Comparison of ENCODE assay signal across 20 cellular contexts in the genomic region with DNA sequence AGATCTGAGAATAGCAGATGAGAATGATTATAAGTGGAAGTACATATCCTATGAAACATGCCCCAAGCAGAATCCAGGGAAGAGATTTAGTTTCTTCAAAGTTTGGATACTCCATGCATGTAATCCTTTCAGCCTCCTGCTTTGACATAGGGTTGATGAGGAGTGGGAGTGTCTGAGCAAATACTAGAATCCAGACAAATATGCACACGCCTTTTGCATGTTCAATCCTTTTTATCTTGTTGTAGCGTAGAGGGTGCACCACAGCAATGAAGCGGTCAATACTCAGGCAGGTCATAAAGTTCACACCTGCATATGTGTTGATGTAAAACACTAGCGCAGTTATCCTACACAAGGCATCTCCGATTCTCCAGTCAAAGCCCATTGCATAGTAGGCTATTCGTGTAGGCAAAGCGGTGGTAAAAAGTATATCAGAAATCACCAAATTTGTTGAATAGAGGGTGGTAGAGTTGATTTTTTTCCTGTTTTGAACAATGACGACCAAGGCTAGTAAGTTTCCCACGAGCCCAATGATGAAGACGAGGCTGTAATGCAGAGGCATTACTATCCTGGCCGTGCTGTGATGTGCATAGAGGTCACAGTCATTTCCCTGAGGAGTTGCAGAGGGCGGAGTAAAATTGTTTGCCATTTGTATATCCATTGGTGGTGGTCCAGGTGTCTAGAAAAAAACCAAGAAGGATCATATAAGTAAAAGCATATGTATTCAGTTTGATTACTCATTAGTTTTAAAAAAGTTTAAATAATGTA. TPM values are rescaled to one million over a fixed set of nuclear protein-coding genes. Genes with fewer than 3 reads are reported as not detected.
A peak's percentile ranks its signal among the peaks of the same experiment; 100 is the strongest.
DNase-seq lines count a peak whose midpoint lies in the region; ATAC-seq, FAIRE-seq and TF ChIP-seq lines count a peak whose summit lies in the region.
"Had no signal": no experiment of that assay in that cellular context is flagged by ENCODE, and none has a peak within 500 bp of the region (broad histone marks: within the 10 kb centered on the region; RNA-seq: fewer than 3 reads in every experiment).

No MANE protein-coding gene starts in this region.

- TF ChIP-seq EP300 in GM12878 (IDR thresholded peaks at IDR 0.05; ENCODE audit: borderline replicate concordance in 1 of 2, control insufficient read depth in 1 of 2, low read depth in 2 of 2, low read length in 2 of 2), result no peak

- SMC1A ChIA-PET in GM12878 (lab: Charles Lee; ENCODE audit: uncharacterized antibody, unreplicated experiment), result interaction anchor here (0.8 to 13.7 kb wide), 10 partner anchors 10 to 140 kb away, joined by 3 to 264 read pairs (median 6); partner anchors contain the start of gene GPR183

- H4K20me1 ChIP-seq in OCI-LY3 (ENCODE audit: insufficient read depth, low read length) (peaks cover 92% of the 10 kb centered on the region), GM12878 (ENCODE audit: control insufficient read depth, insufficient read depth) (peaks cover 3% of the 10 kb centered on the region; the same call in 1 of the 2 replicates)

- H2BK120ac ChIP-seq in neuronal stem cell (ENCODE audit: low read depth, low read length), result no peak overlapping the region

- no peak overlapping the region for H2BK12ac ChIP-seq in neuronal stem cell (ENCODE audit: low read length)

- H3K27ac ChIP-seq in OCI-LY3 (ENCODE audit: low read length), result peak overlapping the region; percentile 57
- peak overlapping the region; percentile 62 for H3K27ac ChIP-seq in GM12878 (ENCODE audit: control insufficient read depth, insufficient read depth)
- peak overlapping the region in 7 of 8 donors; percentile 28 to 90 (median 80) for H3K27ac ChIP-seq in spleen
- no peak overlapping the region for H3K27ac ChIP-seq in neuronal stem cell (replicated peaks; ENCODE audit: low read length)
- H3K27ac ChIP-seq: brain microvascular endothelial cell, pancreas, testis had no signal

- DNase-seq in activated T-cell treated with anti-CD3 and anti-CD28 coated beads, Interleukin-2, amount 50 U/mL, for 4 hours, result no peak
- no peak for DNase-seq in activated T-cell treated with anti-CD3 and anti-CD28 coated beads, Interleukin-2, amount 50 U/mL, for 1 hour
- DNase-seq in GM12878 (ENCODE audit: low read depth, low spot score) (no peak), spleen (no peak), neuronal stem cell (ENCODE audit: low spot score) (no peak), GM13976 (ENCODE audit: low spot score) (no peak)
- DNase-seq: brain microvascular endothelial cell, Caco-2, dermis blood vessel endothelial cell, H7, KG1, left lung, mucosa of descending colon, NCI-H1048, pancreas, sigmoid colon, testis had no signal

- no peak for TF ChIP-seq CTCF in OCI-LY3 (IDR thresholded peaks at IDR 0.05; ENCODE audit: low read depth, low read length)
- no peak for TF ChIP-seq CTCF in GM12878 (IDR thresholded peaks at IDR 0.05 in 2 of 3, conservative IDR thresholded peaks at IDR 0.05 in 1 of 3; ENCODE audit: control insufficient read depth in 2 of 3, extremely low read depth in 1 of 3, insufficient read depth in 1 of 3, low read depth in 3 of 3, low read length in 3 of 3)
- TF ChIP-seq CTCF in spleen (IDR thresholded peaks at IDR 0.05 in 8 of 11, conservative IDR thresholded peaks at IDR 0.05 in 3 of 11), result no peak
- TF ChIP-seq CTCF in GM13976 (IDR thresholded peaks at IDR 0.05; ENCODE audit: borderline replicate concordance, control extremely low read depth, extremely low read depth, insufficient read depth, missing control alignments), result no peak

- no peak for TF ChIP-seq RAD21 in GM12878 (IDR thresholded peaks at IDR 0.05; ENCODE audit: insufficient read depth, low read depth, low read length)

- no peak overlapping the region for H2BK15ac ChIP-seq in neuronal stem cell (ENCODE audit: low read length)

- H3K4me2 ChIP-seq in OCI-LY3 (ENCODE audit: low read length) (peak overlapping the region; percentile 69), GM12878 (ENCODE audit: control insufficient read depth, insufficient read depth) (peak overlapping the region; percentile 64), neuronal stem cell (ENCODE audit: insufficient read depth, low read length, poor library complexity, severe bottlenecking) (no peak overlapping the region)

- no peak overlapping the region for H2AK5ac ChIP-seq in neuronal stem cell (ENCODE audit: low read depth, low read length)

- no TSS peak for BruUV-seq in GM12878 (replicated peaks; lab: Mats Ljungman, UMichigan)

- H3K9me3 Mint-ChIP-seq in activated T-cell treated with anti-CD3 and anti-CD28 coated beads, Interleukin-2, amount 50 U/mL, for 4 hours, result no peaks in the 10 kb centered on the region

- H2AFZ ChIP-seq in OCI-LY3 (ENCODE audit: low read depth, low read length) (no peak overlapping the region), GM12878 (ENCODE audit: control insufficient read depth, low read depth, low read length) (no peak overlapping the region), neuronal stem cell (ENCODE audit: low read length) (no peak overlapping the region)

- H3K79me1 ChIP-seq in neuronal stem cell (ENCODE audit: low read depth, low read length), result no peaks in the 10 kb centered on the region

- in situ Hi-C loops in GM12878 (cut with MboI) (no loop called here), GM13976 (cut with MboI; ENCODE audit: low sequenced_read_pairs, unreplicated experiment) (no loop called here)

- intact Hi-C loops in GM12878 (cut with micrococcal nuclease; ENCODE audit: unreplicated experiment) (no loop called here), spleen (cut with DNase I; ENCODE audit: low total_unique reads) (no loop called here)

- peaks cover 64% of the 10 kb centered on the region for H3K4me1 ChIP-seq in OCI-LY3 (ENCODE audit: low read length)
- H3K4me1 ChIP-seq in GM12878 (ENCODE audit: control insufficient read depth, insufficient read depth, low read length), result peaks cover 9% of the 10 kb centered on the region
- peaks cover 33 to 97% (median 82%) of the 10 kb centered on the region in 6 donors for H3K4me1 ChIP-seq in spleen
- no peaks in the 10 kb centered on the region for H3K4me1 ChIP-seq in neuronal stem cell (ENCODE audit: control insufficient read depth in 2 of 2, insufficient read depth in 1 of 2, low read depth in 1 of 2, low read length in 2 of 2)
- H3K4me1 ChIP-seq: Caco-2, pancreas, testis had no signal

- no peaks in the 10 kb centered on the region for H3K27me3 Mint-ChIP-seq in activated T-cell treated with anti-CD3 and anti-CD28 coated beads, Interleukin-2, amount 50 U/mL, for 4 hours (ENCODE audit: low read depth)

- peak overlapping the region; percentile 70 for H3K4me3 Mint-ChIP-seq in activated T-cell treated with anti-CD3 and anti-CD28 coated beads, Interleukin-2, amount 50 U/mL, for 4 hours

- H3K4ac ChIP-seq in neuronal stem cell (ENCODE audit: low read length), result no peak overlapping the region

- no peaks in the 10 kb centered on the region for H3K27me3 ChIP-seq in OCI-LY3 (ENCODE audit: low read depth, low read length)
- no peaks in the 10 kb centered on the region for H3K27me3 ChIP-seq in GM12878 (replicated peaks in 1 of 2; ENCODE audit: control insufficient read depth in 2 of 2, insufficient read depth in 2 of 2, low read length in 1 of 2)
- no peaks in the 10 kb centered on the region for H3K27me3 ChIP-seq in spleen (replicated peaks in 1 of 7)
- no peaks in the 10 kb centered on the region for H3K27me3 ChIP-seq in neuronal stem cell (ENCODE audit: control insufficient read depth in 3 of 3, insufficient read depth in 3 of 3, low read depth in 1 of 3, low read length in 3 of 3)
- H3K27me3 ChIP-seq: brain microvascular endothelial cell, left lung, pancreas, sigmoid colon, testis had no signal

- H3K23ac ChIP-seq in neuronal stem cell (ENCODE audit: low read depth, low read length, poor library complexity), result no peak overlapping the region

- POLR2A ChIA-PET in GM12878 (lab: Charles Lee), result interaction anchor here (2.6 to 4.6 kb wide), 2 partner anchors 7 to 12 kb away, joined by 11 to 35 read pairs; partner anchors contain the start of gene GPR183

- peaks cover 42% of the 10 kb centered on the region for H3K36me3 Mint-ChIP-seq in activated T-cell treated with anti-CD3 and anti-CD28 coated beads, Interleukin-2, amount 50 U/mL, for 4 hours (ENCODE audit: insufficient read depth)

- H3K4me1 Mint-ChIP-seq in activated T-cell treated with anti-CD3 and anti-CD28 coated beads, Interleukin-2, amount 50 U/mL, for 4 hours (ENCODE audit: low read depth), result peaks cover 82% of the 10 kb centered on the region

- RAD21 ChIA-PET in GM12878 (lab: Charles Lee; ENCODE audit: unreplicated experiment), result interaction anchor here (0.7 to 14.1 kb wide), 14 partner anchors 7 to 141 kb away, joined by 3 to 247 read pairs (median 16); partner anchors contain the start of genes GPR183 and UBAC2

- no peak for FAIRE-seq in GM12878 (lab: Jason Lieb, UNC)
- FAIRE-seq: pancreas had no signal

- H3K14ac ChIP-seq in neuronal stem cell (ENCODE audit: low read length), result no peak overlapping the region

- H2BK5ac ChIP-seq in neuronal stem cell (ENCODE audit: low read length), result no peak overlapping the region

- H3K79me2 ChIP-seq in OCI-LY3 (ENCODE audit: low read length) (peaks cover 72% of the 10 kb centered on the region), GM12878 (ENCODE audit: control insufficient read depth, insufficient read depth, low read length) (peaks cover 79% of the 10 kb centered on the region)

- H3K4me3 ChIP-seq in OCI-LY3 (ENCODE audit: low read length), result no peak overlapping the region; the same call in 1 of the 2 replicates
- peak overlapping the region; percentile 17; the same call in 1 of the 2 replicates for H3K4me3 ChIP-seq in GM12878
- H3K4me3 ChIP-seq in spleen, result peak overlapping the region in 1 of 8 donors; percentile 20
- H3K4me3 ChIP-seq in neuronal stem cell (ENCODE audit: low read length in 2 of 2), result no peak overlapping the region
- H3K4me3 ChIP-seq: left lung, mucosa of descending colon, pancreas, sigmoid colon, testis had no signal

- no peak overlapping the region for H4K8ac ChIP-seq in neuronal stem cell (ENCODE audit: low read depth, low read length)

- no peak overlapping the region for H4K91ac ChIP-seq in neuronal stem cell (ENCODE audit: low read depth, low read length, poor library complexity)

- peaks cover 46% of the 10 kb centered on the region for H3K36me3 ChIP-seq in OCI-LY3 (replicated peaks; ENCODE audit: low read depth, low read length)
- H3K36me3 ChIP-seq in GM12878 (ENCODE audit: control insufficient read depth in 2 of 2, insufficient read depth in 2 of 2, low read length in 1 of 2), result peaks cover 6 to 15% of the 10 kb centered on the region in 2 experiments
- H3K36me3 ChIP-seq in spleen, result peaks cover 0 to 44% (median 11%) of the 10 kb centered on the region in 6 donors
- H3K36me3 ChIP-seq in neuronal stem cell (replicated peaks in 1 of 2; ENCODE audit: control insufficient read depth in 2 of 2, insufficient read depth in 2 of 2, low read length in 2 of 2), result no peaks in the 10 kb centered on the region
- H3K36me3 ChIP-seq: brain microvascular endothelial cell, pancreas had no signal

- no peak for TF ChIP-seq POLR2A in GM12878 (IDR thresholded peaks at IDR 0.05; ENCODE audit: low read depth, low read length)
- TF ChIP-seq POLR2A in spleen (IDR thresholded peaks at IDR 0.05), result no peak

- no peak overlapping the region; the same call in 1 of the 2 replicates for H3K9ac ChIP-seq in OCI-LY3 (ENCODE audit: low read length)
- H3K9ac ChIP-seq in GM12878 (ENCODE audit: control insufficient read depth, insufficient read depth, low read length), result no peak overlapping the region
- H3K9ac ChIP-seq in neuronal stem cell (ENCODE audit: low read depth, low read length, poor library complexity), result no peak overlapping the region

- H3K9me3 ChIP-seq in OCI-LY3 (ENCODE audit: insufficient read depth, low read length) (no peaks in the 10 kb centered on the region), GM12878 (replicated peaks; ENCODE audit: control insufficient read depth, insufficient read depth, low read length) (no peaks in the 10 kb centered on the region), spleen (no peaks in the 10 kb centered on the region), neuronal stem cell (replicated peaks in 1 of 2; ENCODE audit: control insufficient read depth in 2 of 2, insufficient read depth in 1 of 2, low read depth in 1 of 2, low read length in 2 of 2) (no peaks in the 10 kb centered on the region)
- H3K9me3 ChIP-seq: Caco-2, left lung, mucosa of descending colon, pancreas, sigmoid colon, testis had no signal

- CTCF ChIA-PET in GM12878 (lab: Yijun Ruan, JAX), result interaction anchor here (0.7 to 1.9 kb wide), 3 partner anchors 26 to 40 kb away, joined by 3 to 5 read pairs (median 5); no protein-coding TSS in a partner anchor

- 57% methylated on average over 12 of the region's 12 CpGs for WGBS in GM12878 (ENCODE audit: insufficient coverage, insufficient replicate concordance, low lambda C conversion rate, missing lambda C conversion rate)
- WGBS in spleen, 5 donors, result 84 to 89% (median 87%) methylated on average over 12 of the region's 12 CpGs
- no CpG with 5 or more reads among the region's 12 CpGs for WGBS in neuronal stem cell (ENCODE audit: extremely low coverage in 2 of 2, insufficient read length in 2 of 2, insufficient replicate concordance in 1 of 2), 2 donors

- no peak for ATAC-seq in activated T-cell treated with anti-CD3 and anti-CD28 coated beads, Interleukin-2, amount 50 U/mL, for 4 hours
- ATAC-seq in GM12878, result peak; percentile 8
- ATAC-seq in HG02798 (IDR thresholded peaks at IDR 0.05; ENCODE audit: poor library complexity, unreplicated experiment), result no peak
- ATAC-seq: left lung, mucosa of descending colon had no signal

- H3K18ac ChIP-seq in neuronal stem cell (ENCODE audit: low read length), result no peak overlapping the region

RNA-seq across cellular contexts. Expression of gene GPR183, which starts 11.5 kb away (rescaled TPM):
- total RNA-seq in activated T-cell treated with anti-CD3 and anti-CD28 coated beads, Interleukin-2, amount 50 U/mL, for 4 hours, result 10 to 100 TPM; 48.6 to 86.8 (median 65.7) TPM
- total RNA-seq in GM12878 (2013; cell fraction: nucleolus; rRNA removed), result 568 and 600 TPM in 2 replicates
- total RNA-seq in GM12878 (2014; rRNA removed) (200 and 238 TPM in 2 replicates), GM12878 (2014; rRNA removed; fragmentation: Illumina TruSeq; extraction: Trizol) (224 and 226 TPM in 2 replicates), GM12878 (2021) (138 TPM in 2 replicates), spleen (10 to 100 TPM; 29.1 to 83.6 (median 53.4) TPM)
- 73.1 TPM for polyA plus RNA-seq in GM12878 (2011; ENCODE audit: low read depth)
- polyA plus RNA-seq in GM12878 (2011; rRNA removed) (275 and 360 TPM in 2 replicates), GM12878 (2014; fragmentation: Illumina TruSeq; extraction: Trizol) (283 and 347 TPM in 2 replicates), GM12878 (2014; fragmentation: Nextera tagmentation; extraction: Ambion mirVana) (100 to 1,000 TPM; 333 to 669 TPM), GM12878 (2014; rRNA removed) (112 and 134 TPM in 2 replicates), GM12878 (2016; fragmentation: Nextera tagmentation; extraction: Ambion mirVana) (100 to 1,000 TPM; 209 to 225 TPM), spleen (10 to 100 TPM; 56.0 to 68.0 (median 60.6) TPM)
- 142 and 158 TPM in 2 replicates for polyA plus RNA-seq in GM12878 (2011; cell fraction: cytosol; rRNA removed)
- 78.0 and 100 TPM in 2 replicates for polyA plus RNA-seq in GM12878 (2011; cell fraction: nucleus; rRNA removed)
- 60.7 and 150 TPM in 2 replicates for polyA plus RNA-seq in GM12878 (2012)
- polyA minus RNA-seq in GM12878 (2011; rRNA and poly(A)+ RNA removed), result 163 and 244 TPM in 2 replicates
- polyA minus RNA-seq in GM12878 (2011; cell fraction: cytosol; rRNA and poly(A)+ RNA removed), result 51.7 and 55.7 TPM in 2 replicates
- polyA minus RNA-seq in GM12878 (2011; cell fraction: nucleus; rRNA and poly(A)+ RNA removed), result 52.0 and 53.2 TPM in 2 replicates
- not detected for polyA plus RNA-seq in neuronal stem cell (2013, experiment 1 of 2)
- polyA plus RNA-seq in neuronal stem cell (2013, experiment 2 of 2), result not detected
- total RNA-seq: Caco-2, H7 had no signal

RNA-seq across cellular contexts. Expression of gene GPR18, which starts 37.5 kb away (rescaled TPM):
- total RNA-seq in activated T-cell treated with anti-CD3 and anti-CD28 coated beads, Interleukin-2, amount 50 U/mL, for 4 hours, result 1 to 10 TPM; 3.3 to 4.0 (median 3.9) TPM
- total RNA-seq in GM12878 (2013; cell fraction: nucleolus; rRNA removed), result 1.7 and 2.5 TPM in 2 replicates
- 4.9 and 5.1 TPM in 2 replicates for total RNA-seq in GM12878 (2014; rRNA removed)
- 5.3 and 6.2 TPM in 2 replicates for total RNA-seq in GM12878 (2014; rRNA removed; fragmentation: Illumina TruSeq; extraction: Trizol)
- 3.9 and 4.8 TPM in 2 replicates for total RNA-seq in GM12878 (2021)
- 2.3 TPM for polyA plus RNA-seq in GM12878 (2011; ENCODE audit: low read depth)
- 12.9 and 20.6 TPM in 2 replicates for polyA plus RNA-seq in GM12878 (2011; rRNA removed)
- polyA plus RNA-seq in GM12878 (2011; cell fraction: cytosol; rRNA removed), result 8.3 and 9.1 TPM in 2 replicates
- polyA plus RNA-seq in GM12878 (2011; cell fraction: nucleus; rRNA removed), result 8.1 and 9.8 TPM in 2 replicates
- 1.4 and 2.2 TPM in 2 replicates for polyA plus RNA-seq in GM12878 (2012)
- polyA plus RNA-seq in GM12878 (2014; fragmentation: Illumina TruSeq; extraction: Trizol), result 8.4 and 12.7 TPM in 2 replicates
- polyA plus RNA-seq in GM12878 (2014; fragmentation: Nextera tagmentation; extraction: Ambion mirVana), result 1 to 10 TPM; 3.9 to 8.4 TPM
- 3.3 and 4.4 TPM in 2 replicates for polyA plus RNA-seq in GM12878 (2014; rRNA removed)
- 1 to 10 TPM; 4.3 to 5.5 TPM for polyA plus RNA-seq in GM12878 (2016; fragmentation: Nextera tagmentation; extraction: Ambion mirVana)
- polyA minus RNA-seq in GM12878 (2011; rRNA and poly(A)+ RNA removed), result 18.5 and 26.6 TPM in 2 replicates
- polyA minus RNA-seq in GM12878 (2011; cell fraction: cytosol; rRNA and poly(A)+ RNA removed), result 5.2 and 5.4 TPM in 2 replicates
- polyA minus RNA-seq in GM12878 (2011; cell fraction: nucleus; rRNA and poly(A)+ RNA removed), result 7.4 and 9.3 TPM in 2 replicates
- 10 to 100 TPM in 6 of 7 donors, 1 to 10 TPM in 1; 9.6 to 21.8 (median 15.3) TPM for total RNA-seq in spleen
- 10 to 100 TPM; 25.6 to 33.9 (median 29.4) TPM for polyA plus RNA-seq in spleen
- polyA plus RNA-seq in neuronal stem cell (2013, experiment 1 of 2), result not detected
- polyA plus RNA-seq in neuronal stem cell (2013, experiment 2 of 2), result not detected
- total RNA-seq: Caco-2, dermis blood vessel endothelial cell, epithelial cell of proximal tubule had no signal
